Comparison of ENCODE assay signal across 19 cellular contexts in genomic region chr7:27214587-27214950, GRCh38. TPM values are rescaled to one million over a fixed set of nuclear protein-coding genes. Genes with fewer than 3 reads are reported as not detected.
DNase-seq lines count a peak whose midpoint lies in the region; ATAC-seq and TF ChIP-seq lines count a peak whose summit lies in the region.
"Had no signal": no experiment of that assay in that cellular context is flagged by ENCODE, and none has a peak within 500 bp of the region (broad histone marks: within the 10 kb centered on the region; RNA-seq: fewer than 3 reads in every experiment).

No MANE protein-coding gene starts in this region.

- H3K4me3 ChIP-seq in right atrium auricular region: no peak overlapping the region
- H3K4me3 ChIP-seq in heart left ventricle: no peak overlapping the region
- no peak overlapping the region for H3K4me3 ChIP-seq in hepatocyte
- no peak overlapping the region for H3K4me3 ChIP-seq in smooth muscle cell
- H3K4me3 ChIP-seq: A549 had no signal

- H3K27me3 ChIP-seq in right atrium auricular region: peaks cover 15 to 32% of the 10 kb centered on the region in 2 donors
- peaks cover 45 to 99% (median 73%) of the 10 kb centered on the region in 9 donors for H3K27me3 ChIP-seq in heart left ventricle
- peaks cover 78% of the 10 kb centered on the region for H3K27me3 ChIP-seq in hepatocyte
- peaks cover 10% of the 10 kb centered on the region for H3K27me3 ChIP-seq in smooth muscle cell (ENCODE audit: low read depth)

- TF ChIP-seq CTCF in right atrium auricular region (IDR thresholded peaks at IDR 0.05) (no peak), heart left ventricle (IDR thresholded peaks at IDR 0.05) (no peak), hepatocyte (IDR thresholded peaks at IDR 0.05; ENCODE audit: poor library complexity) (no peak), smooth muscle cell (IDR thresholded peaks at IDR 0.05; ENCODE audit: borderline replicate concordance, insufficient read depth, poor library complexity, severe bottlenecking) (no peak)

- intact Hi-C loops in heart left ventricle (cut with DNase I): loop anchor here in 8 of 10 donors (5.0 to 10.0 kb wide), 5 partner anchors 360 to 808 kb away; no protein-coding TSS in a partner anchor

- H3K9ac ChIP-seq in smooth muscle cell (ENCODE audit: low read depth): no peak overlapping the region

- H3K4me2 ChIP-seq in hepatocyte (no peak overlapping the region), smooth muscle cell (no peak overlapping the region)
- H3K4me2 ChIP-seq: A549 had no signal

- no peak overlapping the region for H2AFZ ChIP-seq in hepatocyte
- H2AFZ ChIP-seq in smooth muscle cell (ENCODE audit: low read depth): peak overlapping the region; percentile 44

- 25 to 59% (median 49%) methylated on average over 2 of the region's 2 CpGs for WGBS in heart left ventricle, 4 donors
- 26% methylated on average over 2 of the region's 2 CpGs for WGBS in hepatocyte (ENCODE audit: low lambda C conversion rate, missing lambda C conversion rate)
- 15% methylated on average over 2 of the region's 2 CpGs for WGBS in smooth muscle cell (ENCODE audit: low lambda C conversion rate)

- peaks cover 5% of the 10 kb centered on the region for H3K79me2 ChIP-seq in hepatocyte
- H3K79me2 ChIP-seq in smooth muscle cell (ENCODE audit: low read depth): no peaks in the 10 kb centered on the region

- H3K36me3 ChIP-seq in right atrium auricular region (no peaks in the 10 kb centered on the region), heart left ventricle (no peaks in the 10 kb centered on the region), hepatocyte (replicated peaks; ENCODE audit: insufficient read depth, low read depth) (no peaks in the 10 kb centered on the region), smooth muscle cell (ENCODE audit: low read depth) (no peaks in the 10 kb centered on the region)

- DNase-seq in right atrium auricular region (ENCODE audit: low spot score) (peak; percentile 43), heart left ventricle (no peak), hepatocyte (ENCODE audit: low spot score) (no peak), smooth muscle cell (lab: John Stamatoyannopoulos, UW; ENCODE audit: unreplicated experiment) (no peak), NCI-H2171 (lab: John Stamatoyannopoulos, UW) (no peak), EL (no peak)
- DNase-seq: AML-193; Caco-2; CD4-positive, alpha-beta T cell; GDM1; HCEC 1CT had no signal

- no peaks in the 10 kb centered on the region for H3K9me3 ChIP-seq in right atrium auricular region
- no peaks in the 10 kb centered on the region for H3K9me3 ChIP-seq in heart left ventricle
- H3K9me3 ChIP-seq in hepatocyte (ENCODE audit: low read depth): no peaks in the 10 kb centered on the region
- no peaks in the 10 kb centered on the region for H3K9me3 ChIP-seq in smooth muscle cell (replicated peaks; ENCODE audit: low read depth)
- H3K9me3 ChIP-seq: A549, Caco-2 had no signal

- H3K27ac ChIP-seq in right atrium auricular region: no peak overlapping the region
- no peak overlapping the region for H3K27ac ChIP-seq in heart left ventricle
- H3K27ac ChIP-seq in hepatocyte: peak overlapping the region; percentile 82
- no peak overlapping the region for H3K27ac ChIP-seq in smooth muscle cell (ENCODE audit: low read depth)
- H3K27ac ChIP-seq: 22Rv1, C4-2B, HL-60 had no signal

- ATAC-seq in heart left ventricle (no peak), GM19328 (IDR thresholded peaks at IDR 0.05; ENCODE audit: unreplicated experiment) (no peak)
- ATAC-seq: A549 had no signal

- H3F3A ChIP-seq in smooth muscle cell (ENCODE audit: low read depth): peaks cover 4% of the 10 kb centered on the region

- H3K4me1 ChIP-seq in right atrium auricular region: peaks cover 0 to 15% of the 10 kb centered on the region in 2 donors
- peaks cover 0 to 22% (median 7%) of the 10 kb centered on the region in 12 donors for H3K4me1 ChIP-seq in heart left ventricle
- H3K4me1 ChIP-seq in hepatocyte (ENCODE audit: insufficient read depth): peaks cover 42% of the 10 kb centered on the region
- H3K4me1 ChIP-seq in smooth muscle cell (ENCODE audit: low read depth): peaks cover 15% of the 10 kb centered on the region

- H4K20me1 ChIP-seq in hepatocyte (ENCODE audit: insufficient read depth, poor library complexity, severe bottlenecking) (no peaks in the 10 kb centered on the region), smooth muscle cell (ENCODE audit: low read depth) (no peaks in the 10 kb centered on the region)

- TF ChIP-seq POLR2A in heart left ventricle (IDR thresholded peaks at IDR 0.05): no peak

- no peaks in the 10 kb centered on the region for H3K9me2 ChIP-seq in hepatocyte (replicated peaks; ENCODE audit: insufficient read depth)

RNA-seq across cellular contexts. Expression of gene HOXA13, which starts 14.7 kb away (rescaled TPM):
- total RNA-seq in right atrium auricular region: not detected
- total RNA-seq in heart left ventricle: not detected
- polyA plus RNA-seq in heart left ventricle: not detected
- total RNA-seq in hepatocyte: 13.0 and 14.2 TPM in 2 replicates
- polyA plus RNA-seq in hepatocyte: 6.1 and 6.2 TPM in 2 replicates
- total RNA-seq in smooth muscle cell: 14.2 and 21.6 TPM in 2 replicates
- polyA plus RNA-seq in smooth muscle cell: 6.2 and 10.0 TPM in 2 replicates
- total RNA-seq: CD4-positive, alpha-beta T cell had no signal

RNA-seq across cellular contexts. Expression of gene EVX1, which starts 28.0 kb away (rescaled TPM):
- total RNA-seq in right atrium auricular region (not detected), heart left ventricle (not detected), hepatocyte (1.1 and 1.6 TPM in 2 replicates), smooth muscle cell (0.18 and 0.36 TPM in 2 replicates)
- polyA plus RNA-seq in heart left ventricle (not detected), hepatocyte (0.95 and 1.9 TPM in 2 replicates), smooth muscle cell (2.0 and 2.6 TPM in 2 replicates)
- total RNA-seq: Caco-2, H4, HT1080 had no signal
- polyA plus RNA-seq: BJ had no signal

RNA-seq across cellular contexts. Expression of gene HOXA11, which starts 29.5 kb away (rescaled TPM):
- total RNA-seq in right atrium auricular region: not detected
- total RNA-seq in heart left ventricle: not detected
- polyA plus RNA-seq in heart left ventricle: not detected
- total RNA-seq in hepatocyte: 6.4 and 9.6 TPM in 2 replicates
- 5.4 and 7.6 TPM in 2 replicates for polyA plus RNA-seq in hepatocyte
- total RNA-seq in smooth muscle cell: 18.2 and 20.3 TPM in 2 replicates
- 25.2 and 27.7 TPM in 2 replicates for polyA plus RNA-seq in smooth muscle cell
- total RNA-seq: CD4-positive, alpha-beta T cell; HT1080 had no signal

RNA-seq across cellular contexts. Expression of gene HOXA10, which starts 40.4 kb away (rescaled TPM):
- total RNA-seq in right atrium auricular region (not detected), heart left ventricle (under 1 TPM in 2 of 9 donors, not detected in 7; 0.18 to 0.36 TPM), hepatocyte (9.9 and 15.1 TPM in 2 replicates), smooth muscle cell (35.7 and 53.6 TPM in 2 replicates)
- polyA plus RNA-seq in heart left ventricle (under 1 TPM in 1 of 2 donors, not detected in 1; 0.06 TPM), hepatocyte (7.7 and 8.1 TPM in 2 replicates), smooth muscle cell (37.6 and 39.4 TPM in 2 replicates)
- total RNA-seq: CD4-positive, alpha-beta T cell had no signal

RNA-seq across cellular contexts. Expression of gene HOXA9, which starts 49.2 kb away (rescaled TPM):
- not detected for total RNA-seq in right atrium auricular region
- total RNA-seq in heart left ventricle: under 1 TPM in 1 of 9 donors, not detected in 8; 0.29 TPM
- not detected for polyA plus RNA-seq in heart left ventricle
- 3.6 and 5.9 TPM in 2 replicates for total RNA-seq in hepatocyte
- polyA plus RNA-seq in hepatocyte: 3.5 and 4.4 TPM in 2 replicates
- total RNA-seq in smooth muscle cell: 22.9 and 35.8 TPM in 2 replicates
- polyA plus RNA-seq in smooth muscle cell: 12.6 and 19.2 TPM in 2 replicates
- total RNA-seq: CD4-positive, alpha-beta T cell had no signal

Comparison
In these comparisons a context has a peak if more than half of its experiments do, and no peak if none do; other contexts are left out.
1. RNA of gene HOXA13, which starts 14.7 kb away (total RNA-seq): 13.0 to 14.2 TPM in hepatocyte and 14.2 to 21.6 TPM in smooth muscle cell; not detected in right atrium auricular region and not detected in heart left ventricle; every median in the first group is over 10 times any median in the second.